20 cellular contexts compared by ENCODE assay signal in genomic region chr14:98175881-98176280, GRCh38.
DNase-seq lines count a peak whose midpoint lies in the region; ATAC-seq and TF ChIP-seq lines count a peak whose summit lies in the region.
"Had no signal": no experiment of that assay in that cellular context is flagged by ENCODE, and none has a peak within 500 bp of the region (broad histone marks: within the 10 kb centered on the region; RNA-seq: fewer than 3 reads in every experiment).

No MANE protein-coding gene starts in this region.

- peak overlapping the region; percentile 96 for H3K27ac Mint-ChIP-seq in CD8-positive, alpha-beta T cell
- peak overlapping the region; percentile 92 for H3K27ac Mint-ChIP-seq in activated T-helper 1 cell treated with anti-CD3 and anti-CD28 coated beads, Interleukin-12 subunit alpha, Interleukin-12 subunit beta, Interleukin-2, Interleukin-4 antibody, amounts not matched to agents 30 ng/mL and 10 ng/mL and 1 ng/mL, durations not matched to agents 14 hours and 24 hours and 36 hours
- peak overlapping the region; percentile 12 to 29 for H3K27ac Mint-ChIP-seq in natural killer cell
- H3K27ac Mint-ChIP-seq: B cell had no signal

- no peaks in the 10 kb centered on the region for H3K36me3 ChIP-seq in CD8-positive, alpha-beta T cell (ENCODE audit: insufficient read depth, low read length)
- no peaks in the 10 kb centered on the region for H3K36me3 ChIP-seq in thyroid gland
- H3K36me3 ChIP-seq: gastrocnemius medialis, left lung, upper lobe of right lung had no signal

- peak overlapping the region; percentile 46 for H3K4me3 Mint-ChIP-seq in CD8-positive, alpha-beta T cell
- peak overlapping the region; percentile 72 for H3K4me3 Mint-ChIP-seq in activated T-helper 1 cell treated with anti-CD3 and anti-CD28 coated beads, Interleukin-12 subunit alpha, Interleukin-12 subunit beta, Interleukin-2, Interleukin-4 antibody, amounts not matched to agents 30 ng/mL and 10 ng/mL and 1 ng/mL, durations not matched to agents 14 hours and 24 hours and 36 hours
- H3K4me3 Mint-ChIP-seq in natural killer cell, result no peak overlapping the region
- H3K4me3 Mint-ChIP-seq: B cell had no signal

- H3K4me3 ChIP-seq in CD8-positive, alpha-beta T cell (ENCODE audit: low read depth, low read length), result no peak overlapping the region
- no peak overlapping the region for H3K4me3 ChIP-seq in thyroid gland (replicated peaks in 1 of 3)
- H3K4me3 ChIP-seq: coronary artery, gastrocnemius medialis, left lung, upper lobe of right lung had no signal

- peaks cover 95% of the 10 kb centered on the region for H3K4me1 Mint-ChIP-seq in CD8-positive, alpha-beta T cell (ENCODE audit: low read depth)
- peaks cover 95% of the 10 kb centered on the region for H3K4me1 Mint-ChIP-seq in activated T-helper 1 cell treated with anti-CD3 and anti-CD28 coated beads, Interleukin-12 subunit alpha, Interleukin-12 subunit beta, Interleukin-2, Interleukin-4 antibody, amounts not matched to agents 30 ng/mL and 10 ng/mL and 1 ng/mL, durations not matched to agents 14 hours and 24 hours and 36 hours (ENCODE audit: low read depth)
- peaks cover 32 to 38% of the 10 kb centered on the region in 2 donors for H3K4me1 Mint-ChIP-seq in natural killer cell
- H3K4me1 Mint-ChIP-seq: B cell had no signal

- CTCF ChIA-PET in CD8-positive, alpha-beta T cell (lab: Charles Lee), result interaction anchor here (0.8 to 2.6 kb wide), 5 partner anchors 10 to 198 kb away, joined by 3 to 19 read pairs (median 5); no protein-coding TSS in a partner anchor

- H3K27me3 Mint-ChIP-seq in CD8-positive, alpha-beta T cell (ENCODE audit: low read depth), result no peaks in the 10 kb centered on the region
- H3K27me3 Mint-ChIP-seq in activated T-helper 1 cell treated with anti-CD3 and anti-CD28 coated beads, Interleukin-12 subunit alpha, Interleukin-12 subunit beta, Interleukin-2, Interleukin-4 antibody, amounts not matched to agents 30 ng/mL and 10 ng/mL and 1 ng/mL, durations not matched to agents 14 hours and 24 hours and 36 hours (ENCODE audit: insufficient read depth), result no peaks in the 10 kb centered on the region
- peaks cover 0 to under 1% of the 10 kb centered on the region in 2 donors for H3K27me3 Mint-ChIP-seq in natural killer cell (ENCODE audit: low read depth in 2 of 2)
- H3K27me3 Mint-ChIP-seq: B cell had no signal

- no peaks in the 10 kb centered on the region for H3K9me3 Mint-ChIP-seq in CD8-positive, alpha-beta T cell
- H3K9me3 Mint-ChIP-seq in activated T-helper 1 cell treated with anti-CD3 and anti-CD28 coated beads, Interleukin-12 subunit alpha, Interleukin-12 subunit beta, Interleukin-2, Interleukin-4 antibody, amounts not matched to agents 30 ng/mL and 10 ng/mL and 1 ng/mL, durations not matched to agents 14 hours and 24 hours and 36 hours, result no peaks in the 10 kb centered on the region
- no peaks in the 10 kb centered on the region for H3K9me3 Mint-ChIP-seq in natural killer cell

- H3K27me3 ChIP-seq in CD8-positive, alpha-beta T cell (ENCODE audit: insufficient read depth, low read length), result no peaks in the 10 kb centered on the region
- no peaks in the 10 kb centered on the region for H3K27me3 ChIP-seq in thyroid gland
- H3K27me3 ChIP-seq: gastrocnemius medialis, left lung, upper lobe of right lung had no signal

- peaks cover 91% of the 10 kb centered on the region for H3K4me1 ChIP-seq in CD8-positive, alpha-beta T cell (ENCODE audit: insufficient read depth, low read length)
- H3K4me1 ChIP-seq in thyroid gland, result no peaks in the 10 kb centered on the region
- H3K4me1 ChIP-seq: gastrocnemius medialis, left lung, upper lobe of right lung had no signal

- TF ChIP-seq POLR2A in thyroid gland (IDR thresholded peaks at IDR 0.05), result no peak

- POLR2A ChIA-PET in CD8-positive, alpha-beta T cell (lab: Charles Lee), result interaction anchor here (1.4 to 4.5 kb wide), 5 partner anchors 10 to 1093 kb away, joined by 3 to 98 read pairs (median 6); no protein-coding TSS in a partner anchor

- peak; percentile 57 for DNase-seq in activated CD8-positive, alpha-beta memory T cell treated with anti-CD3 and anti-CD28 coated beads for 24 hours
- DNase-seq in activated CD8-positive, alpha-beta memory T cell treated with anti-CD3 and anti-CD28 coated beads, Interleukin-2, amount 50 U/mL, for 4 hours, result no peak
- DNase-seq in CD8-positive, alpha-beta T cell, result no peak
- DNase-seq in activated T-helper 1 cell treated with anti-CD3 and anti-CD28 coated beads, Interleukin-12 subunit alpha, Interleukin-12 subunit beta, Interleukin-2, Interleukin-4 antibody, amounts not matched to agents 30 ng/mL and 10 ng/mL and 1 ng/mL, durations not matched to agents 14 hours and 24 hours and 36 hours (ENCODE audit: low spot score), result no peak
- no peak for DNase-seq in natural killer cell
- no peak for DNase-seq in thyroid gland
- DNase-seq in NCI-H2196 treated with DMSO at 0.1 percent for 48 hours (lab: John Stamatoyannopoulos, UW; ENCODE audit: unreplicated experiment), result no peak
- DNase-seq: activated CD4-positive, alpha-beta T cell treated with anti-CD3 and anti-CD28 coated beads, Interleukin-2, amount 50 U/mL, for 48 hours; gastrocnemius medialis; KBM-7; left lung; mesendoderm; NCI-H146; NCI-H524 treated with DMSO at 0.1 percent for 48 hours; stimulated activated CD8-positive, alpha-beta memory T cell treated with anti-CD3 and anti-CD28 coated beads, Interleukin-4, amount 100 ng/mL, for 48 hours; upper lobe of right lung had no signal

- no peak for ATAC-seq in CD8-positive, alpha-beta T cell
- no peak for ATAC-seq in natural killer cell
- ATAC-seq in GM21529 (IDR thresholded peaks at IDR 0.05; ENCODE audit: unreplicated experiment), result no peak
- ATAC-seq: gastrocnemius medialis, upper lobe of right lung had no signal

- H3K36me3 Mint-ChIP-seq in CD8-positive, alpha-beta T cell, result no peaks in the 10 kb centered on the region
- peaks cover 11% of the 10 kb centered on the region for H3K36me3 Mint-ChIP-seq in activated T-helper 1 cell treated with anti-CD3 and anti-CD28 coated beads, Interleukin-12 subunit alpha, Interleukin-12 subunit beta, Interleukin-2, Interleukin-4 antibody, amounts not matched to agents 30 ng/mL and 10 ng/mL and 1 ng/mL, durations not matched to agents 14 hours and 24 hours and 36 hours (ENCODE audit: low read depth)
- H3K36me3 Mint-ChIP-seq in natural killer cell, result no peaks in the 10 kb centered on the region

- no peaks in the 10 kb centered on the region for H3K9me3 ChIP-seq in CD8-positive, alpha-beta T cell (ENCODE audit: low read length)
- no peaks in the 10 kb centered on the region for H3K9me3 ChIP-seq in thyroid gland
- H3K9me3 ChIP-seq: gastrocnemius medialis, left lung, upper lobe of right lung had no signal

- 81 to 82% methylated on average over 5 of the region's 5 CpGs for WGBS in thyroid gland, 2 donors

- intact Hi-C loops in CD8-positive, alpha-beta T cell (cut with DNase I, micrococcal nuclease), result no loop called here
- intact Hi-C loops in activated T-helper 1 cell treated with anti-CD3 and anti-CD28 coated beads, Interleukin-12 subunit alpha, Interleukin-12 subunit beta, Interleukin-2, Interleukin-4 antibody, amounts not matched to agents 30 ng/mL and 10 ng/mL and 1 ng/mL, durations not matched to agents 14 hours and 24 hours and 36 hours (cut with micrococcal nuclease), result loop anchor here (2.0 to 10.0 kb wide), 5 partner anchors 199 to 1889 kb away; partner anchors contain the start of gene EVL
- intact Hi-C loops in natural killer cell (cut with micrococcal nuclease), result no loop called here
- intact Hi-C loops in thyroid gland (cut with DNase I), result no loop called here

- TF ChIP-seq CTCF in CD8-positive, alpha-beta T cell (IDR thresholded peaks at IDR 0.05), result no peak
- TF ChIP-seq CTCF in natural killer cell (IDR thresholded peaks at IDR 0.05), result no peak
- no peak for TF ChIP-seq CTCF in thyroid gland (IDR thresholded peaks at IDR 0.05)

- peak overlapping the region; percentile 21 for H3K27ac ChIP-seq in CD8-positive, alpha-beta T cell (ENCODE audit: low read depth, low read length)
- no peak overlapping the region for H3K27ac ChIP-seq in thyroid gland
- H3K27ac ChIP-seq: coronary artery, gastrocnemius medialis, left lung, upper lobe of right lung, VCaP had no signal

Comparison
In these comparisons a context has a peak if more than half of its experiments do, and no peak if none do; other contexts are left out.
1. H3K27ac Mint-ChIP-seq: peak in every context shown above with its lines; median percentile 96 in CD8-positive, alpha-beta T cell; 92 in activated T-helper 1 cell treated with anti-CD3 and anti-CD28 coated beads, Interleukin-12 subunit alpha, Interleukin-12 subunit beta, Interleukin-2, Interleukin-4 antibody, amounts not matched to agents 30 ng/mL and 10 ng/mL and 1 ng/mL, durations not matched to agents 14 hours and 24 hours and 36 hours; 20 in natural killer cell.